Comparison of ENCODE assay signal across 8 cellular contexts in the genomic region with DNA sequence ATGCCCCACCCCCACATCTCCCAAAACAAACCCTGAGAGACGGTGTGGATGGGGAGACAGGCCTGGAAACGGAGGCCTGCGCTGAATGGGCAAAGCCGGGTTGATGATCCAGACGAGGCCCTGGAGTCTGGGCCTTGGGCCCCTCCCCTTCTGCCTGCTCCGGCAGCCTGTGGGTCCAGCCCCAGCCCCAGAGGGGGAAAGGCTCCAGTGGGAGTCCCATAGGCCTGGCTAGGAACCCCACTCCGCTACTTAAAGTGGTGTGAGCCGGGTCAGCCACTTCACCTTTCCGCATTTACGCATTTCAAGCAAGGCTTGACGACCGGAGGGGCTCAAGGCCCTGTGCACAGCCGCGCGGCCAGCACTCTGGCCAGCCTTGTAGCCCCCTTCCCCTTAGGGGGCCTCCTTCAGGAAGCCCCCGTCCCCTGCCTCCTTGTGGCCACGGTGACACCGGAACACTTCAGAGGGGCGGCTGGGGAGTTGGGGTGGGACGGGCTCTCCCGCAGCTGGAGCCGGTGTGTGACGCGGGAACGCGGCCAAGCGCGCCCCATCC.
A peak's percentile ranks its signal among the peaks of the same experiment; 100 is the strongest.
DNase-seq lines count a peak whose midpoint lies in the region; ATAC-seq lines count a peak whose summit lies in the region.

No MANE protein-coding gene starts in this region.

- H3K9me3 ChIP-seq in HUES48 (ENCODE audit: control insufficient read depth, insufficient read depth, low read length) (no peaks in the 10 kb centered on the region), mucosa of stomach (ENCODE audit: control insufficient read depth, low read length) (no peaks in the 10 kb centered on the region)

- peaks cover 32% of the 10 kb centered on the region for H3K27me3 Mint-ChIP-seq in central memory CD8-positive, alpha-beta T cell

- H3K4me3 ChIP-seq in HUES48 (ENCODE audit: low read depth, low read length) (peak overlapping the region; percentile 49), mucosa of stomach (ENCODE audit: low read length) (no peak overlapping the region)

- H3K36me3 Mint-ChIP-seq in central memory CD8-positive, alpha-beta T cell (ENCODE audit: insufficient read depth): peaks cover 1% of the 10 kb centered on the region

- no peak overlapping the region for H3K27ac Mint-ChIP-seq in central memory CD8-positive, alpha-beta T cell (ENCODE audit: low read depth)

- peaks cover 10% of the 10 kb centered on the region for H3K4me1 Mint-ChIP-seq in central memory CD8-positive, alpha-beta T cell

- H3K27ac ChIP-seq in HUES48 (ENCODE audit: low read depth, low read length): peak overlapping the region; percentile 74

- H3K4me3 Mint-ChIP-seq in central memory CD8-positive, alpha-beta T cell: peak overlapping the region; percentile 18

- H3K9ac ChIP-seq in HUES48 (ENCODE audit: low read depth, low read length) (no peak overlapping the region), mucosa of stomach (ENCODE audit: low read length) (peak overlapping the region; percentile 45)

- no peak for ATAC-seq in central memory CD8-positive, alpha-beta T cell (replicated peaks; ENCODE audit: extremely low read depth, poor library complexity, severe bottlenecking)
- ATAC-seq in GM18861 (IDR thresholded peaks at IDR 0.05; ENCODE audit: unreplicated experiment) (no peak), HG03439 (IDR thresholded peaks at IDR 0.05; ENCODE audit: unreplicated experiment) (no peak), HG03097 (IDR thresholded peaks at IDR 0.05; ENCODE audit: low FRiP score, unreplicated experiment) (no peak)

- H3K36me3 ChIP-seq in HUES48 (ENCODE audit: control insufficient read depth, insufficient read depth, low read length) (no peaks in the 10 kb centered on the region), mucosa of stomach (ENCODE audit: control insufficient read depth, insufficient read depth, low read length) (no peaks in the 10 kb centered on the region)

- peak; percentile 24 for DNase-seq in 8988T
- no peak for DNase-seq in central memory CD8-positive, alpha-beta T cell (ENCODE audit: low spot score in 2 of 2)
- no peak for DNase-seq in NK-92 treated with Interleukin-12 subunit alpha and Interleukin-12 subunit beta, amount 100 ng/mL, for 24 hours (lab: John Stamatoyannopoulos, UW)

- H3K9me3 Mint-ChIP-seq in central memory CD8-positive, alpha-beta T cell: no peaks in the 10 kb centered on the region

- H3K4me1 ChIP-seq in HUES48 (ENCODE audit: control insufficient read depth, insufficient read depth, low read length) (peaks cover 22% of the 10 kb centered on the region), mucosa of stomach (ENCODE audit: control insufficient read depth, insufficient read depth, low read length) (peaks cover 52% of the 10 kb centered on the region)

- H3K27me3 ChIP-seq in HUES48 (ENCODE audit: control insufficient read depth, insufficient read depth, low read length) (peaks cover 57% of the 10 kb centered on the region), mucosa of stomach (ENCODE audit: control insufficient read depth, insufficient read depth, low read length) (peaks cover 14% of the 10 kb centered on the region)
